In genomic region chr7:11231190-11231589, GRCh38 we compare ENCODE assay signal across 19 cellular contexts.
DNase-seq lines count a peak whose midpoint lies in the region; ATAC-seq and TF ChIP-seq lines count a peak whose summit lies in the region.
"Had no signal": no experiment of that assay in that cellular context is flagged by ENCODE, and none has a peak within 500 bp of the region (broad histone marks: within the 10 kb centered on the region; RNA-seq: fewer than 3 reads in every experiment).

No MANE protein-coding gene starts in this region.

- DNase-seq in adipocyte (ENCODE audit: low read depth): no peak
- no peak for DNase-seq in right lobe of liver
- no peak for DNase-seq in GDM1 (lab: John Stamatoyannopoulos, UW)
- DNase-seq: ACHN; BE2C; C1 segment of cervical spinal cord; CD4-positive, CD25-positive, alpha-beta regulatory T cell; CD8-positive, alpha-beta memory T cell; COR-L47; DMS 273 treated with DMSO at 0.1 percent for 48 hours; DMS53; DND-41; IMR-90 had no signal

- ATAC-seq in right lobe of liver (peak; percentile 20 to 68 (median 40)), HG02642 (IDR thresholded peaks at IDR 0.05; ENCODE audit: poor library complexity, unreplicated experiment) (no peak)

- TF ChIP-seq POLR2A in right lobe of liver (IDR thresholded peaks at IDR 0.05): no peak

- peak overlapping the region; percentile 49 for H3K9ac ChIP-seq in adipocyte (ENCODE audit: low read length)
- H3K9ac ChIP-seq: GM23248 had no signal

- H3K79me2 ChIP-seq in ACC112 (ENCODE audit: control insufficient read depth, insufficient read depth, low read length, unreplicated experiment): no peaks in the 10 kb centered on the region

- H3K36me3 ChIP-seq in ACC112 (ENCODE audit: insufficient read depth, low read length) (no peaks in the 10 kb centered on the region), adipocyte (ENCODE audit: control insufficient read depth, insufficient read depth, low read length, severe bottlenecking) (no peaks in the 10 kb centered on the region), right lobe of liver (no peaks in the 10 kb centered on the region), urinary bladder (ENCODE audit: insufficient read depth) (no peaks in the 10 kb centered on the region)
- H3K36me3 ChIP-seq: BE2C, HAP-1 had no signal

- WGBS in right lobe of liver (ENCODE audit: insufficient coverage, low coverage, low lambda C conversion rate, missing lambda C conversion rate): 50% methylated on average over 1 of the region's 1 CpG
- 51% methylated on average over 1 of the region's 1 CpG for WGBS in urinary bladder

- peak overlapping the region; percentile 71 for H2AFZ ChIP-seq in ACC112 (ENCODE audit: low read length, unreplicated experiment)
- H2AFZ ChIP-seq: GM23248 had no signal

- H3K27ac ChIP-seq in ACC112 (ENCODE audit: low read depth, low read length) (no peak overlapping the region), right lobe of liver (peak overlapping the region in 1 of 3 donors; percentile 1), urinary bladder (ENCODE audit: low read depth) (peak overlapping the region; percentile 23)
- H3K27ac ChIP-seq: GM23248, HL-60 had no signal

- H3K27me3 ChIP-seq in ACC112 (ENCODE audit: insufficient read depth, low read length) (no peaks in the 10 kb centered on the region), adipocyte (replicated peaks; ENCODE audit: control insufficient read depth, insufficient read depth, low read length) (no peaks in the 10 kb centered on the region), right lobe of liver (no peaks in the 10 kb centered on the region)
- H3K27me3 ChIP-seq: BE2C had no signal

- H3K4me1 ChIP-seq in ACC112 (ENCODE audit: control insufficient read depth, insufficient read depth, low read length, unreplicated experiment) (peaks cover 15% of the 10 kb centered on the region), adipocyte (ENCODE audit: control insufficient read depth, insufficient read depth, low read length) (peaks cover 45% of the 10 kb centered on the region), right lobe of liver (peaks cover 0 to 26% (median 8%) of the 10 kb centered on the region in 4 donors), urinary bladder (ENCODE audit: insufficient read depth) (no peaks in the 10 kb centered on the region)
- H3K4me1 ChIP-seq: BE2C had no signal

- intact Hi-C loops in right lobe of liver (cut with DNase I): no loop called here

- H3K9me3 ChIP-seq in adipocyte (ENCODE audit: control insufficient read depth, low read length) (no peaks in the 10 kb centered on the region), right lobe of liver (no peaks in the 10 kb centered on the region)
- H3K9me3 ChIP-seq: BE2C, HAP-1 had no signal

- H3K4me3 ChIP-seq in ACC112 (ENCODE audit: low read depth, low read length): no peak overlapping the region
- H3K4me3 ChIP-seq in adipocyte (ENCODE audit: low read length): peak overlapping the region; percentile 26
- no peak overlapping the region for H3K4me3 ChIP-seq in right lobe of liver
- H3K4me3 ChIP-seq in urinary bladder (ENCODE audit: low read depth, low read length): no peak overlapping the region
- H3K4me3 ChIP-seq: GM23248, HAP-1 had no signal

- no peak for TF ChIP-seq CTCF in right lobe of liver (IDR thresholded peaks at IDR 0.05)
